Comparison of ENCODE assay signal across 32 cellular contexts in the genomic region with DNA sequence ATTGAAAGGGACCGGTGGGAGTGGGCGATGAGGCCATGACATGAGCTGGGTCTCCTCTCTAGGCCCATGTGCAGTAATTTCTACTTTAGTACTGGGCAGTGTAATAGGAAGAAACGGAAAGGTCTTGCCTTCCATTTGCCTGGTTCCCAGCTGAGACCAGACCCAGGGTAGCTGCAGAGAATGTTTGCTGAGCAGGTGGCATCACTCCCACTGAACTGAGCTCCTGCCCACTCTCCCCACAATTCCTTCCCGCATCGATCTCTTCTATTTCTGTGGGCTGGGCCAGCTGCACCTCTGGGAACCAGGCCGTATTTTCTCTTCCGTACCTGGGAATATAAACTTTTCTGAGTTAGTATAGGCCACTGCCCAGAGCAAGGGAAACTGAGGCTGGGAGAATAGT.
"Had no signal": no experiment of that assay in that cellular context is flagged by ENCODE, and none has a peak within 500 bp of the region (broad histone marks: within the 10 kb centered on the region; RNA-seq: fewer than 3 reads in every experiment).

No MANE protein-coding gene starts in this region.

- H3K9me3 Mint-ChIP-seq: activated CD4-positive, alpha-beta T cell treated with anti-CD3 and anti-CD28 coated beads, Interleukin-2, amount 10 ng/mL, durations not matched to agents 24 days and 14 days; activated CD8-positive, alpha-beta T cell treated with anti-CD3 and anti-CD28 coated beads for 36 hours; activated naive CD4-positive, alpha-beta T cell treated with anti-CD3 and anti-CD28 coated beads for 36 hours; activated naive CD4-positive, alpha-beta T cell treated with anti-CD3 and anti-CD28 coated beads, Interleukin-2, amount 50 U/mL, for 72 hours; activated T-cell treated with anti-CD3 and anti-CD28 coated beads, Interleukin-2, amount 50 U/mL, for 72 hours; activated T-helper 17 cell treated with anti-CD3 and anti-CD28 coated beads, Interleukin-2, amount 50 U/mL, for 72 hours; brain; T-helper 1 cell treated with Interleukin-12 subunit alpha and Interleukin-12 subunit beta and Interleukin-4 antibody, amounts not matched to agents 30 μg/mL and 1 μg/mL, for 36 hours; T-helper 2 cell treated with Interferon-gamma antibody and Interleukin-4, amounts not matched to agents 5 μg/mL and 100 μg/mL, for 36 hours had no signal

- ATAC-seq: activated CD8-positive, alpha-beta T cell treated with anti-CD3 and anti-CD28 coated beads for 36 hours; activated naive CD4-positive, alpha-beta T cell treated with anti-CD3 and anti-CD28 coated beads, Interleukin-2, amount 50 U/mL, for 72 hours; activated T-cell treated with anti-CD3 and anti-CD28 coated beads, Interleukin-2, amount 50 U/mL, for 72 hours; activated T-helper 17 cell treated with anti-CD3 and anti-CD28 coated beads, Interleukin-2, amount 50 U/mL, for 72 hours; PC-3 had no signal

- H3K4me3 ChIP-seq: adrenal gland, Peyer's patch, SJSA1 had no signal

- FAIRE-seq: astrocyte, TTC549 had no signal

- H3K27me3 Mint-ChIP-seq: activated CD8-positive, alpha-beta T cell treated with anti-CD3 and anti-CD28 coated beads for 36 hours; activated T-helper 17 cell treated with anti-CD3 and anti-CD28 coated beads, Interleukin-2, amount 50 U/mL, for 72 hours had no signal

- H3K4me2 ChIP-seq: SK-N-SH had no signal

- H3K27ac Mint-ChIP-seq: activated CD4-positive, alpha-beta T cell treated with anti-CD3 and anti-CD28 coated beads, Interleukin-2, amount 10 ng/mL, durations not matched to agents 24 days and 14 days; activated CD8-positive, alpha-beta T cell treated with anti-CD3 and anti-CD28 coated beads for 36 hours; activated naive CD4-positive, alpha-beta T cell treated with anti-CD3 and anti-CD28 coated beads for 36 hours; activated naive CD4-positive, alpha-beta T cell treated with anti-CD3 and anti-CD28 coated beads, Interleukin-2, amount 50 U/mL, for 72 hours; activated T-cell treated with anti-CD3 and anti-CD28 coated beads, Interleukin-2, amount 50 U/mL, for 72 hours; activated T-helper 17 cell treated with anti-CD3 and anti-CD28 coated beads, Interleukin-2, amount 50 U/mL, for 72 hours; brain; T-helper 1 cell treated with Interleukin-12 subunit alpha and Interleukin-12 subunit beta and Interleukin-4 antibody, amounts not matched to agents 30 μg/mL and 1 μg/mL, for 36 hours; T-helper 2 cell treated with Interferon-gamma antibody and Interleukin-4, amounts not matched to agents 5 μg/mL and 100 μg/mL, for 36 hours had no signal

- H3K27ac ChIP-seq: adrenal gland, Peyer's patch, SJSA1 had no signal

- H3K27me3 ChIP-seq: adrenal gland, Peyer's patch, SJSA1 had no signal

- H3K4me1 Mint-ChIP-seq: activated CD4-positive, alpha-beta T cell treated with anti-CD3 and anti-CD28 coated beads, Interleukin-2, amount 10 ng/mL, durations not matched to agents 24 days and 14 days; activated T-helper 17 cell treated with anti-CD3 and anti-CD28 coated beads, Interleukin-2, amount 50 U/mL, for 72 hours; brain had no signal

- H3K36me3 ChIP-seq: adrenal gland, Peyer's patch, SJSA1 had no signal

- H3K9me3 ChIP-seq: adrenal gland, Peyer's patch, SJSA1, SK-N-SH had no signal

- H3K36me3 Mint-ChIP-seq: activated naive CD4-positive, alpha-beta T cell treated with anti-CD3 and anti-CD28 coated beads, Interleukin-2, amount 50 U/mL, for 72 hours; brain had no signal

- DNase-seq: activated CD4-positive, alpha-beta T cell treated with anti-CD3 and anti-CD28 coated beads, Interleukin-2, amount 10 ng/mL, durations not matched to agents 24 days and 14 days; activated CD4-positive, alpha-beta T cell treated with anti-CD3 and anti-CD28 coated beads, Interleukin-2, amount 50 U/mL, for 4 hours; activated CD8-positive, alpha-beta T cell treated with anti-CD3 and anti-CD28 coated beads for 36 hours; activated gamma-delta T cell treated with Interleukin-2 at 50 U/mL for 16 hours; activated naive CD4-positive, alpha-beta T cell treated with anti-CD3 and anti-CD28 coated beads for 36 hours; activated T-cell treated with anti-CD3 and anti-CD28 coated beads, Interleukin-2, amount 50 U/mL, for 1 hour; activated T-cell treated with anti-CD3 and anti-CD28 coated beads, Interleukin-2, amount 50 U/mL, for 72 hours; adrenal gland; central memory CD4-positive, alpha-beta T cell; Karpas-422; KBM-7; NCI-H1048; NCI-H1436 treated with DMSO at 0.1 percent for 48 hours; NCI-H1694 treated with DMSO at 0.1 percent for 48 hours; NCI-H2029; NCI-H345; NCI-H524 treated with DMSO at 0.1 percent for 48 hours; NCI-H748 treated with DMSO at 0.1 percent for 48 hours; NK-92 treated with Interleukin-12 subunit alpha and Interleukin-12 subunit beta, amount 100 ng/mL, for 24 hours; RPMI8226; SHP77 treated with DMSO at 0.1 percent for 48 hours; SK-N-SH had no signal

- H3K4me3 Mint-ChIP-seq: activated CD4-positive, alpha-beta T cell treated with anti-CD3 and anti-CD28 coated beads, Interleukin-2, amount 10 ng/mL, durations not matched to agents 24 days and 14 days; activated CD8-positive, alpha-beta T cell treated with anti-CD3 and anti-CD28 coated beads for 36 hours; activated naive CD4-positive, alpha-beta T cell treated with anti-CD3 and anti-CD28 coated beads for 36 hours; activated T-cell treated with anti-CD3 and anti-CD28 coated beads, Interleukin-2, amount 50 U/mL, for 72 hours; activated T-helper 17 cell treated with anti-CD3 and anti-CD28 coated beads, Interleukin-2, amount 50 U/mL, for 72 hours; brain; T-helper 1 cell treated with Interleukin-12 subunit alpha and Interleukin-12 subunit beta and Interleukin-4 antibody, amounts not matched to agents 30 μg/mL and 1 μg/mL, for 36 hours; T-helper 2 cell treated with Interferon-gamma antibody and Interleukin-4, amounts not matched to agents 5 μg/mL and 100 μg/mL, for 36 hours had no signal

- H3K9ac ChIP-seq: SK-N-SH had no signal

- H3K4me1 ChIP-seq: adrenal gland, Peyer's patch, SJSA1 had no signal
